In genomic region chr2:56784046-56784445, GRCh38 we compare ENCODE assay signal across 1 cellular context.
TF ChIP-seq lines count a peak whose summit lies in the region.

No MANE protein-coding gene starts in this region.

TF ChIP-seq in WTC11, 78 proteins besides CTCF, POLR2A, EP300 and RAD21 (continued from another document):
- TF ChIP-seq ZNF532 (CRISPR knock-in tag; IDR thresholded peaks at IDR 0.05; ENCODE audit: borderline replicate concordance) (no peak), ZNF232 (CRISPR knock-in tag; IDR thresholded peaks at IDR 0.05) (no peak), RELA (CRISPR knock-in tag; IDR thresholded peaks at IDR 0.05; ENCODE audit: borderline replicate concordance) (no peak), MYBL2 (CRISPR knock-in tag; IDR thresholded peaks at IDR 0.05) (no peak), MAX (CRISPR knock-in tag; IDR thresholded peaks at IDR 0.05) (no peak), NFYB (CRISPR knock-in tag; conservative IDR thresholded peaks at IDR 0.05; ENCODE audit: low read depth) (no peak)
